In genomic region chr3:131731709-131732108, GRCh38 we compare ENCODE assay signal across 24 cellular contexts.
A peak's percentile ranks its signal among the peaks of the same experiment; 100 is the strongest.
DNase-seq lines count a peak whose midpoint lies in the region; ATAC-seq, FAIRE-seq and TF ChIP-seq lines count a peak whose summit lies in the region.
"Had no signal": no experiment of that assay in that cellular context is flagged by ENCODE, and none has a peak within 500 bp of the region (broad histone marks: within the 10 kb centered on the region; RNA-seq: fewer than 3 reads in every experiment).

No MANE protein-coding gene starts in this region.

- 68 to 85% (median 79%) methylated on average over 2 of the region's 2 CpGs for WGBS in spleen, 5 donors

- no peaks in the 10 kb centered on the region for H3K9me3 ChIP-seq in spleen
- H3K9me3 ChIP-seq: Caco-2, esophagus muscularis mucosa, gastrocnemius medialis, thyroid gland had no signal

- no peak for FAIRE-seq in GM12891 (lab: Jason Lieb, UNC)
- FAIRE-seq: keratinocyte had no signal

- H3K27me3 ChIP-seq in spleen (replicated peaks in 1 of 7) = no peaks in the 10 kb centered on the region
- H3K27me3 ChIP-seq: esophagus muscularis mucosa, gastrocnemius medialis, thyroid gland had no signal

- H3K27ac ChIP-seq in spleen = no peak overlapping the region
- H3K27ac ChIP-seq: esophagus muscularis mucosa, gastrocnemius medialis, skin epidermis, thyroid gland had no signal

- no peak for TF ChIP-seq CTCF in spleen (IDR thresholded peaks at IDR 0.05 in 8 of 11, conservative IDR thresholded peaks at IDR 0.05 in 3 of 11)

- intact Hi-C loops in spleen (cut with DNase I; ENCODE audit: low total_unique reads) = no loop called here

- ATAC-seq in GM18502 (IDR thresholded peaks at IDR 0.05; ENCODE audit: poor library complexity, unreplicated experiment) (peak; percentile 67), HG02852 (IDR thresholded peaks at IDR 0.05; ENCODE audit: unreplicated experiment) (peak; percentile 43)
- ATAC-seq: effector memory CD8-positive, alpha-beta T cell; gastrocnemius medialis; T-cell had no signal

- H3K4me3 ChIP-seq in spleen = no peak overlapping the region
- H3K4me3 ChIP-seq: esophagus muscularis mucosa, gastrocnemius medialis, lung, skin epidermis, thyroid gland had no signal

- no peaks in the 10 kb centered on the region for H3K36me3 ChIP-seq in spleen
- H3K36me3 ChIP-seq: esophagus muscularis mucosa, gastrocnemius medialis, thyroid gland had no signal

- TF ChIP-seq POLR2A in GM12891 (IDR thresholded peaks at IDR 0.05; ENCODE audit: low read depth, low read length) (no peak), spleen (IDR thresholded peaks at IDR 0.05) (no peak)

- DNase-seq in activated CD4-positive, alpha-beta T cell treated with anti-CD3 and anti-CD28 coated beads for 48 hours = peak; percentile 53
- no peak for DNase-seq in activated CD4-positive, alpha-beta T cell treated with anti-CD3 and anti-CD28 coated beads, Interleukin-2, amount 50 U/mL, for 1 hour
- DNase-seq in stimulated activated CD4-positive, alpha-beta T cell treated with anti-CD3 and anti-CD28 coated beads, Interleukin-15, amount 100 ng/mL, for 24 hours = peak; percentile 50
- DNase-seq in GM12891 (ENCODE audit: insufficient read length, low spot score) (no peak), NCI-H2196 treated with DMSO at 0.1 percent for 48 hours (lab: John Stamatoyannopoulos, UW; ENCODE audit: unreplicated experiment) (no peak), spleen (no peak)
- DNase-seq: Caco-2; cerebellar nuclear complex; effector memory CD8-positive, alpha-beta T cell; gastrocnemius medialis; KG1; NCI-H187; NCI-H226; NCI-H82; OCI-M1; SHP77 treated with DMSO at 0.1 percent for 48 hours; T-cell; thyroid gland had no signal

- H3K4me1 ChIP-seq in spleen = no peaks in the 10 kb centered on the region
- H3K4me1 ChIP-seq: Caco-2, esophagus muscularis mucosa, gastrocnemius medialis had no signal

TF ChIP-seq in GM12891, 5 proteins besides CTCF, POLR2A, EP300 and RAD21:
- TF ChIP-seq POLR2AphosphoS5 (IDR thresholded peaks at IDR 0.05; ENCODE audit: low read depth, low read length) = no peak

Comparison
In these comparisons a context has a peak if more than half of its experiments do, and no peak if none do; other contexts are left out.
1. DNase-seq: peak in activated CD4-positive, alpha-beta T cell treated with anti-CD3 and anti-CD28 coated beads for 48 hours (single experiment) and stimulated activated CD4-positive, alpha-beta T cell treated with anti-CD3 and anti-CD28 coated beads, Interleukin-15, amount 100 ng/mL, for 24 hours (single experiment); none in activated CD4-positive, alpha-beta T cell treated with anti-CD3 and anti-CD28 coated beads, Interleukin-2, amount 50 U/mL, for 1 hour (single experiment), GM12891 (single experiment), NCI-H2196 treated with DMSO at 0.1 percent for 48 hours (single experiment) and spleen (single experiment).